In the genomic region with DNA sequence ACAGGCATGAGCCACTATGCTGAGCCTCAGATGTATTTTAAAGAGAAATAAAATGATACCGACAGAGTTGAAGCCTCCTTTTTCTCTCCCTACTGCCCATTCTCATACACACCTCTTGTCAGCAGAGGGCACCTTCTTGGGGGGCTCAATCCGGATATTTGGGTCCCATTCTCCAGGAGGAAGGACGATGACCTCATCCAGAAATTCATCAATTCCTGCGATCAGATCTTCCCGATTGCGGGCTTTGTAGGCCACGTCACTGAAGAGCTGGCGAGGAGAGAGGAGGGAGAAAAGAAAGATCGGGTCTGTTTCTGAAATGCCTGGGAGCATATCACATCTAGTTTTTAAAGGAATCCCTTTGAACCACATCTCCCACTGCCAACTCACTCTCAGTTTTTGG, we compare ENCODE assay signal across 26 cellular contexts. TPM values are rescaled to one million over a fixed set of nuclear protein-coding genes. Genes with fewer than 3 reads are reported as not detected.
DNase-seq lines count a peak whose midpoint lies in the region; ATAC-seq, FAIRE-seq and TF ChIP-seq lines count a peak whose summit lies in the region.
"Had no signal": no experiment of that assay in that cellular context is flagged by ENCODE, and none has a peak within 500 bp of the region (broad histone marks: within the 10 kb centered on the region; RNA-seq: fewer than 3 reads in every experiment).

No MANE protein-coding gene starts in this region.

- POLR2A ChIA-PET in K562 (lab: Yijun Ruan, JAX), result interaction anchor here (0.9 kb wide), 2 partner anchors 16 to 106 kb away, joined by 3 to 4 read pairs; no protein-coding TSS in a partner anchor
- POLR2A ChIA-PET in activated CD4-positive, alpha-beta T cell treated with anti-CD3 and anti-CD28 coated beads for 36 hours (lab: Charles Lee), result no interaction called here

- no peak overlapping the region for H2AFZ ChIP-seq in K562 (ENCODE audit: low read depth, low read length)
- H2AFZ ChIP-seq in mesenchymal stem cell (ENCODE audit: low read depth, low read length), result no peak overlapping the region

- H4K8ac ChIP-seq in mesenchymal stem cell (ENCODE audit: low read length), result no peak overlapping the region

- H3K14ac ChIP-seq in mesenchymal stem cell (ENCODE audit: low read length in 2 of 2), result no peak overlapping the region

- 82 to 85% methylated on average over 9 of the region's 9 CpGs for WGBS in heart right ventricle, 2 donors
- 6% methylated on average over 9 of the region's 9 CpGs for WGBS in K562 (ENCODE audit: insufficient coverage, low coverage, missing lambda C conversion rate)
- WGBS in mesenchymal stem cell, result 89% methylated on average over 7 of the region's 9 CpGs

- no peak for FAIRE-seq in K562 (lab: Jason Lieb, UNC)
- FAIRE-seq: A549, D721Med, GM12878, GM12892, GM18507 had no signal

- H4K91ac ChIP-seq in mesenchymal stem cell (ENCODE audit: low read length), result no peak overlapping the region

- peaks cover 14% of the 10 kb centered on the region for H3K4me1 ChIP-seq in left ventricle myocardium inferior
- H3K4me1 ChIP-seq in heart right ventricle, result peaks cover 0 to 11% (median 0%) of the 10 kb centered on the region in 9 donors
- peaks cover 3 to 6% of the 10 kb centered on the region in 2 experiments; a peak in 3 of 5 replicates for H3K4me1 ChIP-seq in K562 (replicated peaks in 1 of 2; ENCODE audit: control insufficient read depth in 2 of 2, insufficient read depth in 2 of 2, low read length in 2 of 2)
- H3K4me1 ChIP-seq in mesenchymal stem cell (ENCODE audit: control insufficient read depth, insufficient read depth, low read depth, low read length), result peaks cover 2% of the 10 kb centered on the region
- peaks cover 0 to 21% (median 10%) of the 10 kb centered on the region in 4 donors for H3K4me1 ChIP-seq in tibial artery
- H3K4me1 ChIP-seq: A549, Caco-2 had no signal

- in situ Hi-C loops in K562 (cut with MboI), result no loop called here

- H3K4me3 Mint-ChIP-seq in activated CD4-positive, alpha-beta T cell treated with anti-CD3 and anti-CD28 coated beads for 36 hours, result no peak overlapping the region
- H3K4me3 Mint-ChIP-seq: B cell; CD4-positive, alpha-beta T cell; CD8-positive, alpha-beta T cell had no signal

- 0 out of 2 replicates have a peak, but pooled peaks cover 6% of the 10 kb centered on the region for H4K20me1 ChIP-seq in K562 (replicated peaks; ENCODE audit: control insufficient read depth, insufficient read depth, low read length)
- H4K20me1 ChIP-seq: BLaER1 treated with 17β-estradiol and CSF1 and Interleukin-3, amounts not matched to agents 10 nM and 100 nM had no signal

- CTCF ChIA-PET in K562 (lab: Yijun Ruan, JAX; ENCODE audit: low intra/inter-chr PET ratio), result interaction anchor here (0.7 to 0.9 kb wide), 2 partner anchors 81 to 301 kb away, joined by 3 to 4 read pairs; a partner anchor contains a TSS
- CTCF ChIA-PET in activated CD4-positive, alpha-beta T cell treated with anti-CD3 and anti-CD28 coated beads for 36 hours (lab: Charles Lee), result interaction anchor here (2.1 kb wide), 1 partner anchor 82 kb away, joined by 12 read pairs; no protein-coding TSS in a partner anchor

- peak overlapping the region; percentile 63 for H3K27ac ChIP-seq in left ventricle myocardium inferior (replicated peaks)
- H3K27ac ChIP-seq in heart right ventricle, result no peak overlapping the region
- no peak overlapping the region for H3K27ac ChIP-seq in K562 (ENCODE audit: extremely low read depth, low read depth, low read length)
- H3K27ac ChIP-seq in mesenchymal stem cell (ENCODE audit: low read length, poor library complexity, severe bottlenecking), result no peak overlapping the region
- H3K27ac ChIP-seq in tibial artery, result peak overlapping the region; percentile 21 to 67
- H3K27ac ChIP-seq: 22Rv1; A549; BLaER1 treated with 17β-estradiol and CSF1 and Interleukin-3, amounts not matched to agents 10 nM and 100 nM; C4-2B had no signal

- no peak overlapping the region for H3K4ac ChIP-seq in mesenchymal stem cell (ENCODE audit: low read depth in 1 of 2, low read length in 2 of 2)

- H3K4me3 ChIP-seq in left ventricle myocardium inferior, result no peak overlapping the region
- H3K4me3 ChIP-seq in heart right ventricle, result no peak overlapping the region
- no peak overlapping the region for H3K4me3 ChIP-seq in K562
- H3K4me3 ChIP-seq in mesenchymal stem cell (ENCODE audit: insufficient read depth in 1 of 2, low read depth in 1 of 2, low read length in 2 of 2), result no peak overlapping the region
- no peak overlapping the region for H3K4me3 ChIP-seq in tibial artery
- H3K4me3 ChIP-seq: A549; BLaER1 treated with 17β-estradiol and CSF1 and Interleukin-3, amounts not matched to agents 10 nM and 100 nM; GM12878 had no signal

- no peak overlapping the region for H2BK12ac ChIP-seq in mesenchymal stem cell (ENCODE audit: low read length in 2 of 2)

- no peak for TF ChIP-seq POLR2A in K562 (conservative IDR thresholded peaks at IDR 0.05)

- H2BK120ac ChIP-seq in mesenchymal stem cell (ENCODE audit: low read depth, low read length), result no peak overlapping the region

- H2AK5ac ChIP-seq in mesenchymal stem cell (ENCODE audit: low read length, severe bottlenecking), result no peak overlapping the region

- DNase-seq in left ventricle myocardium inferior (no peak), heart right ventricle (no peak), K562 (ENCODE audit: extremely low read depth in 1 of 4, low spot score in 3 of 4) (no peak), mesenchymal stem cell (no peak), tibial artery (peak in 1 of 2 donors; percentile 27), NCI-H1048 (lab: John Stamatoyannopoulos, UW) (no peak), DMS53 (lab: John Stamatoyannopoulos, UW) (no peak)
- DNase-seq in activated CD4-positive, alpha-beta T cell treated with anti-CD3 and anti-CD28 coated beads for 36 hours, result no peak
- DNase-seq: AML-193; Caco-2; Calu3; CD4-positive, alpha-beta T cell; CD8-positive, alpha-beta T cell; DMS79; DND-41; EL; GDM1 had no signal

- H3K27me3 ChIP-seq in left ventricle myocardium inferior (ENCODE audit: low read depth), result no peaks in the 10 kb centered on the region
- H3K27me3 ChIP-seq in heart right ventricle, result no peaks in the 10 kb centered on the region
- peaks cover 11 to 47% of the 10 kb centered on the region in 2 experiments; a peak in 4 of 5 replicates for H3K27me3 ChIP-seq in K562 (ENCODE audit: control insufficient read depth in 2 of 2, insufficient read depth in 2 of 2, low read length in 2 of 2)
- peaks cover 0 to 42% of the 10 kb centered on the region in 2 experiments for H3K27me3 ChIP-seq in mesenchymal stem cell (ENCODE audit: control insufficient read depth in 1 of 2, insufficient read depth in 1 of 2, low read length in 2 of 2)
- no peaks in the 10 kb centered on the region for H3K27me3 ChIP-seq in tibial artery
- H3K27me3 ChIP-seq: BLaER1 treated with 17β-estradiol and CSF1 and Interleukin-3, amounts not matched to agents 10 nM and 100 nM had no signal

- no peaks in the 10 kb centered on the region for H3K36me3 Mint-ChIP-seq in activated CD4-positive, alpha-beta T cell treated with anti-CD3 and anti-CD28 coated beads for 36 hours (ENCODE audit: low read depth)

- no peaks in the 10 kb centered on the region for H3K4me1 Mint-ChIP-seq in activated CD4-positive, alpha-beta T cell treated with anti-CD3 and anti-CD28 coated beads for 36 hours

- no peaks in the 10 kb centered on the region for H3K79me1 ChIP-seq in mesenchymal stem cell (replicated peaks; ENCODE audit: low read length, poor library complexity, severe bottlenecking)

- intact Hi-C loops in left ventricle myocardium inferior (cut with micrococcal nuclease) (no loop called here), heart right ventricle (cut with DNase I) (loop anchor here in 2 of 10 donors (5.0 kb wide), 2 partner anchors 84 to 139 kb away; no protein-coding TSS in a partner anchor), K562 (cut with micrococcal nuclease) (loop anchor here (5.0 to 10.0 kb wide), 4 partner anchors 139 to 428 kb away; a partner anchor contains a TSS), tibial artery (cut with DNase I; ENCODE audit: low total_unique reads) (no loop called here)
- intact Hi-C loops in activated CD4-positive, alpha-beta T cell treated with anti-CD3 and anti-CD28 coated beads for 36 hours (cut with DNase I, micrococcal nuclease), result loop anchor here in 1 of 2 experiments (5.0 kb wide), 1 partner anchor 334 kb away; no protein-coding TSS in a partner anchor

- no peaks in the 10 kb centered on the region for H3K9me3 ChIP-seq in left ventricle myocardium inferior (replicated peaks)
- H3K9me3 ChIP-seq in heart right ventricle, result no peaks in the 10 kb centered on the region
- H3K9me3 ChIP-seq in K562 (replicated peaks; ENCODE audit: control insufficient read depth, insufficient read depth, low read depth, low read length), result no peaks in the 10 kb centered on the region
- no peaks in the 10 kb centered on the region for H3K9me3 ChIP-seq in mesenchymal stem cell (ENCODE audit: control insufficient read depth, low read length)
- no peaks in the 10 kb centered on the region for H3K9me3 ChIP-seq in tibial artery
- H3K9me3 ChIP-seq: A549; BLaER1 treated with 17β-estradiol and CSF1 and Interleukin-3, amounts not matched to agents 10 nM and 100 nM; Caco-2 had no signal

- H3K9ac ChIP-seq in K562 (ENCODE audit: insufficient read depth in 1 of 2, low read depth in 2 of 2, low read length in 2 of 2), result no peak overlapping the region
- peak overlapping the region; percentile 46 for H3K9ac ChIP-seq in mesenchymal stem cell (ENCODE audit: low read length)
- H3K9ac ChIP-seq: BLaER1 treated with 17β-estradiol and CSF1 and Interleukin-3, amounts not matched to agents 10 nM and 100 nM had no signal

- TF ChIP-seq RAD21 in K562 (CRISPR knock-in tag; conservative IDR thresholded peaks at IDR 0.05 in 1 of 2, IDR thresholded peaks at IDR 0.05 in 1 of 2), result no peak

- H2BK5ac ChIP-seq in mesenchymal stem cell (ENCODE audit: low read depth, low read length, poor library complexity, severe bottlenecking), result no peak overlapping the region

- ATAC-seq in heart right ventricle, result no peak
- no peak for ATAC-seq in K562
- no peak for ATAC-seq in activated CD4-positive, alpha-beta T cell treated with anti-CD3 and anti-CD28 coated beads for 36 hours
- ATAC-seq: A549; CD8-positive, alpha-beta T cell; GM12878 had no signal

- H3K27me3 Mint-ChIP-seq in activated CD4-positive, alpha-beta T cell treated with anti-CD3 and anti-CD28 coated beads for 36 hours, result no peaks in the 10 kb centered on the region
- H3K27me3 Mint-ChIP-seq: B cell; CD4-positive, alpha-beta T cell had no signal

- no peak overlapping the region for H3K27ac Mint-ChIP-seq in activated CD4-positive, alpha-beta T cell treated with anti-CD3 and anti-CD28 coated beads for 36 hours
- H3K27ac Mint-ChIP-seq: B cell; CD4-positive, alpha-beta T cell; CD8-positive, alpha-beta T cell had no signal

- no peaks in the 10 kb centered on the region for H3K9me1 ChIP-seq in K562 (ENCODE audit: control insufficient read depth, insufficient read depth, low read length)

- H3K18ac ChIP-seq in mesenchymal stem cell (ENCODE audit: low read depth in 1 of 2, low read length in 2 of 2), result no peak overlapping the region

- BruUV-seq in K562 (replicated peaks; lab: Mats Ljungman, UMichigan), result no TSS peak

- H3K36me3 ChIP-seq in left ventricle myocardium inferior (no peaks in the 10 kb centered on the region), heart right ventricle (peaks cover 0 to 7% (median 0%) of the 10 kb centered on the region in 9 donors), K562 (ENCODE audit: control insufficient read depth, insufficient read depth, low read length) (no peaks in the 10 kb centered on the region), mesenchymal stem cell (ENCODE audit: control insufficient read depth in 1 of 2, insufficient read depth in 2 of 2, low read depth in 1 of 2, low read length in 2 of 2) (no peaks in the 10 kb centered on the region), tibial artery (peaks cover 0 to 8% (median 0%) of the 10 kb centered on the region in 3 donors)
- H3K36me3 ChIP-seq: BLaER1 treated with 17β-estradiol and CSF1 and Interleukin-3, amounts not matched to agents 10 nM and 100 nM had no signal

- TF ChIP-seq EP300 in K562 (IDR thresholded peaks at IDR 0.05; ENCODE audit: low read length), result no peak

- no peaks in the 10 kb centered on the region for H3K9me3 Mint-ChIP-seq in activated CD4-positive, alpha-beta T cell treated with anti-CD3 and anti-CD28 coated beads for 36 hours (ENCODE audit: low read depth)
- H3K9me3 Mint-ChIP-seq: CD4-positive, alpha-beta T cell; CD8-positive, alpha-beta T cell had no signal

- no peak for TF ChIP-seq CTCF in left ventricle myocardium inferior (IDR thresholded peaks at IDR 0.05; ENCODE audit: borderline replicate concordance)
- TF ChIP-seq CTCF in heart right ventricle (IDR thresholded peaks at IDR 0.05), result no peak
- TF ChIP-seq CTCF in K562 (IDR thresholded peaks at IDR 0.05 in 2 of 3, conservative IDR thresholded peaks at IDR 0.05 in 1 of 3; ENCODE audit: insufficient read depth in 2 of 3, low read depth in 1 of 3, low read length in 3 of 3), result no peak; a peak in 1 of 6 replicates
- no peak for TF ChIP-seq CTCF in tibial artery (IDR thresholded peaks at IDR 0.05)

- no peak overlapping the region for H3K23ac ChIP-seq in mesenchymal stem cell (ENCODE audit: low read length in 2 of 2)

- no peak overlapping the region for H2BK15ac ChIP-seq in mesenchymal stem cell (ENCODE audit: low read depth, poor library complexity, severe bottlenecking)

- H3K4me2 ChIP-seq in K562 (ENCODE audit: insufficient read depth, low read length) (no peak overlapping the region), mesenchymal stem cell (ENCODE audit: low read length, poor library complexity, severe bottlenecking) (no peak overlapping the region)
- H3K4me2 ChIP-seq: A549; BLaER1 treated with 17β-estradiol and CSF1 and Interleukin-3, amounts not matched to agents 10 nM and 100 nM had no signal

- H3K79me2 ChIP-seq in K562 (ENCODE audit: control insufficient read depth, insufficient read depth, low read length), result no peaks in the 10 kb centered on the region

RNA-seq across cellular contexts. Expression of a gene that starts 54.4 kb away (rescaled TPM):
- 17.8 TPM for total RNA-seq in left ventricle myocardium inferior
- total RNA-seq in heart right ventricle, result 10 to 100 TPM; 12.4 to 32.6 (median 19.0) TPM
- polyA plus RNA-seq in heart right ventricle, result 10 to 100 TPM; 17.0 to 30.0 TPM
- 103 and 165 TPM in 2 replicates for total RNA-seq in K562 (2011; cell fraction: chromatin; rRNA removed; ENCODE audit: low replicate concordance)
- total RNA-seq in K562 (2011; cell fraction: nucleolus; rRNA removed), result 57.2 and 63.5 TPM in 2 replicates
- total RNA-seq in K562 (2011; cell fraction: nucleoplasm; rRNA removed), result 91.3 and 130 TPM in 2 replicates
- total RNA-seq in K562 (2014; rRNA removed), result 145 and 160 TPM in 2 replicates
- 234 and 297 TPM in 2 replicates for total RNA-seq in K562 (2014; rRNA removed; fragmentation: Illumina TruSeq; extraction: Trizol)
- total RNA-seq in K562 (2015; rRNA removed; fragmentation: Illumina TruSeq; extraction: Trizol), result 110 and 113 TPM in 2 replicates
- 238 and 255 TPM in 2 replicates for total RNA-seq in K562 (2021)
- polyA plus RNA-seq in K562 (2011; rRNA removed), result 219 and 308 TPM in 2 replicates
- 104 and 118 TPM in 2 replicates for polyA plus RNA-seq in K562 (2011; cell fraction: cytosol; rRNA removed)
- polyA plus RNA-seq in K562 (2011; cell fraction: nucleus; rRNA removed), result 61.1 and 65.9 TPM in 2 replicates
- polyA plus RNA-seq in K562 (2012), result 129 and 393 TPM in 2 replicates
- 175 and 209 TPM in 2 replicates for polyA plus RNA-seq in K562 (2014; fragmentation: Illumina TruSeq; extraction: Trizol)
- 100 to 1,000 TPM; 476 to 520 TPM for polyA plus RNA-seq in K562 (2014; fragmentation: Nextera tagmentation; extraction: Ambion mirVana)
- 218 and 221 TPM in 2 replicates for polyA plus RNA-seq in K562 (2014; rRNA removed)
- 245 and 259 TPM in 2 replicates for polyA minus RNA-seq in K562 (2011; rRNA and poly(A)+ RNA removed)
- polyA minus RNA-seq in K562 (2011; cell fraction: cytosol; rRNA and poly(A)+ RNA removed), result 78.1 and 90.0 TPM in 2 replicates
- polyA minus RNA-seq in K562 (2011; cell fraction: nucleus; rRNA and poly(A)+ RNA removed), result 27.5 and 32.1 TPM in 2 replicates
- 88.7 TPM for polyA plus RNA-seq in mesenchymal stem cell (2013, experiment 1 of 2)
- 89.4 TPM for polyA plus RNA-seq in mesenchymal stem cell (2013, experiment 2 of 2)
- total RNA-seq in activated CD4-positive, alpha-beta T cell treated with anti-CD3 and anti-CD28 coated beads for 36 hours, result 100 to 1,000 TPM; 411 to 453 TPM

Comparison
In these comparisons a context has a peak if more than half of its experiments do, and no peak if none do; other contexts are left out.
1. H3K27ac ChIP-seq: peak in left ventricle myocardium inferior (single experiment) and tibial artery (2 of 2); none in heart right ventricle (0 of 10), K562 (single experiment) and mesenchymal stem cell (single experiment).